15 cellular contexts compared by ENCODE assay signal in genomic region chr5:169719360-169720314, GRCh38.
A peak's percentile ranks its signal among the peaks of the same experiment; 100 is the strongest.
DNase-seq lines count a peak whose midpoint lies in the region; ATAC-seq and TF ChIP-seq lines count a peak whose summit lies in the region.
"Had no signal": no experiment of that assay in that cellular context is flagged by ENCODE, and none has a peak within 500 bp of the region (broad histone marks: within the 10 kb centered on the region; RNA-seq: fewer than 3 reads in every experiment).

No MANE protein-coding gene starts in this region.

- peaks cover 90% of the 10 kb centered on the region for H3K36me3 Mint-ChIP-seq in activated naive CD8-positive, alpha-beta T cell treated with anti-CD3 and anti-CD28 coated beads, Interleukin-2, amount 50 U/mL, for 24 hours (ENCODE audit: low read depth)
- H3K36me3 Mint-ChIP-seq in activated naive CD8-positive, alpha-beta T cell treated with anti-CD3 and anti-CD28 coated beads for 36 hours: peaks cover 79% of the 10 kb centered on the region
- no peaks in the 10 kb centered on the region for H3K36me3 Mint-ChIP-seq in progenitor cell of endocrine pancreas (ENCODE audit: insufficient read depth)

- no peak overlapping the region for H3K27ac ChIP-seq in tibial artery
- H3K27ac ChIP-seq: cardiac muscle cell, SJCRH30 had no signal

- TF ChIP-seq CTCF in tibial artery (IDR thresholded peaks at IDR 0.05) (no peak), progenitor cell of endocrine pancreas (IDR thresholded peaks at IDR 0.05; ENCODE audit: unreplicated experiment) (no peak)

- no peaks in the 10 kb centered on the region for H3K4me1 ChIP-seq in tibial artery
- H3K4me1 ChIP-seq: SJCRH30 had no signal

- no peak for ATAC-seq in activated naive CD8-positive, alpha-beta T cell treated with anti-CD3 and anti-CD28 coated beads, Interleukin-2, amount 50 U/mL, for 24 hours
- ATAC-seq in GM21717 (IDR thresholded peaks at IDR 0.05; ENCODE audit: unreplicated experiment): peak; percentile 71
- ATAC-seq in HG03139 (IDR thresholded peaks at IDR 0.05; ENCODE audit: unreplicated experiment): peak; percentile 48
- ATAC-seq in HG02970 (IDR thresholded peaks at IDR 0.05; ENCODE audit: low FRiP score, unreplicated experiment): no peak
- ATAC-seq: WTC11 had no signal

- H3K27me3 Mint-ChIP-seq in activated naive CD8-positive, alpha-beta T cell treated with anti-CD3 and anti-CD28 coated beads, Interleukin-2, amount 50 U/mL, for 24 hours: no peaks in the 10 kb centered on the region
- H3K27me3 Mint-ChIP-seq in activated naive CD8-positive, alpha-beta T cell treated with anti-CD3 and anti-CD28 coated beads for 36 hours: no peaks in the 10 kb centered on the region
- H3K27me3 Mint-ChIP-seq in progenitor cell of endocrine pancreas: peaks cover 55% of the 10 kb centered on the region

- peaks cover 6% of the 10 kb centered on the region for H3K4me1 Mint-ChIP-seq in activated naive CD8-positive, alpha-beta T cell treated with anti-CD3 and anti-CD28 coated beads, Interleukin-2, amount 50 U/mL, for 24 hours
- H3K4me1 Mint-ChIP-seq in activated naive CD8-positive, alpha-beta T cell treated with anti-CD3 and anti-CD28 coated beads for 36 hours: peaks cover 2% of the 10 kb centered on the region
- no peaks in the 10 kb centered on the region for H3K4me1 Mint-ChIP-seq in progenitor cell of endocrine pancreas (ENCODE audit: low read depth)

- peaks cover 3% of the 10 kb centered on the region for H3K9me3 Mint-ChIP-seq in activated naive CD8-positive, alpha-beta T cell treated with anti-CD3 and anti-CD28 coated beads, Interleukin-2, amount 50 U/mL, for 24 hours
- peaks cover 5% of the 10 kb centered on the region for H3K9me3 Mint-ChIP-seq in activated naive CD8-positive, alpha-beta T cell treated with anti-CD3 and anti-CD28 coated beads for 36 hours
- no peaks in the 10 kb centered on the region for H3K9me3 Mint-ChIP-seq in progenitor cell of endocrine pancreas (ENCODE audit: low read depth)

- no peak for DNase-seq in activated naive CD8-positive, alpha-beta T cell treated with anti-CD3 and anti-CD28 coated beads, Interleukin-2, amount 50 U/mL, for 24 hours
- DNase-seq in activated naive CD8-positive, alpha-beta T cell treated with anti-CD3 and anti-CD28 coated beads for 36 hours: no peak
- DNase-seq in activated CD8-positive, alpha-beta memory T cell treated with anti-CD3 and anti-CD28 coated beads for 24 hours: no peak
- DNase-seq in tibial artery: no peak
- no peak for DNase-seq in progenitor cell of endocrine pancreas (ENCODE audit: low spot score, unreplicated experiment)
- DNase-seq: hypothalamus; NCI-H1092; posterior cingulate gyrus; SJCRH30; stimulated activated CD4-positive, alpha-beta T cell treated with anti-CD3 and anti-CD28 coated beads, Interleukin-2, amount 100 ng/mL, for 48 hours had no signal

- H3K36me3 ChIP-seq in tibial artery: no peaks in the 10 kb centered on the region
- H3K36me3 ChIP-seq: cardiac muscle cell, SJCRH30 had no signal

- no peak overlapping the region for H3K4me3 Mint-ChIP-seq in activated naive CD8-positive, alpha-beta T cell treated with anti-CD3 and anti-CD28 coated beads, Interleukin-2, amount 50 U/mL, for 24 hours
- no peak overlapping the region for H3K4me3 Mint-ChIP-seq in activated naive CD8-positive, alpha-beta T cell treated with anti-CD3 and anti-CD28 coated beads for 36 hours
- H3K4me3 Mint-ChIP-seq in progenitor cell of endocrine pancreas (ENCODE audit: low read depth): no peak overlapping the region
- H3K4me3 Mint-ChIP-seq: WTC11 had no signal

- no peaks in the 10 kb centered on the region for H3K27me3 ChIP-seq in tibial artery
- H3K27me3 ChIP-seq: cardiac muscle cell, SJCRH30 had no signal

- no peaks in the 10 kb centered on the region for H3K9me3 ChIP-seq in tibial artery
- H3K9me3 ChIP-seq: SJCRH30 had no signal

- peak overlapping the region; percentile 0 for H3K27ac Mint-ChIP-seq in activated naive CD8-positive, alpha-beta T cell treated with anti-CD3 and anti-CD28 coated beads, Interleukin-2, amount 50 U/mL, for 24 hours
- H3K27ac Mint-ChIP-seq in activated naive CD8-positive, alpha-beta T cell treated with anti-CD3 and anti-CD28 coated beads for 36 hours: no peak overlapping the region
- no peak overlapping the region for H3K27ac Mint-ChIP-seq in progenitor cell of endocrine pancreas
- H3K27ac Mint-ChIP-seq: WTC11 had no signal

- intact Hi-C loops in tibial artery (cut with DNase I; ENCODE audit: low total_unique reads): no loop called here

- no peak overlapping the region for H3K4me3 ChIP-seq in tibial artery
- H3K4me3 ChIP-seq: cardiac muscle cell, SJCRH30 had no signal

Comparison
In these comparisons a context has a peak if more than half of its experiments do, and no peak if none do; other contexts are left out.
1. ATAC-seq: peak in GM21717 (single experiment) and HG03139 (single experiment); none in activated naive CD8-positive, alpha-beta T cell treated with anti-CD3 and anti-CD28 coated beads, Interleukin-2, amount 50 U/mL, for 24 hours (single experiment) and HG02970 (single experiment).